21 cellular contexts compared by ENCODE assay signal in the genomic region with DNA sequence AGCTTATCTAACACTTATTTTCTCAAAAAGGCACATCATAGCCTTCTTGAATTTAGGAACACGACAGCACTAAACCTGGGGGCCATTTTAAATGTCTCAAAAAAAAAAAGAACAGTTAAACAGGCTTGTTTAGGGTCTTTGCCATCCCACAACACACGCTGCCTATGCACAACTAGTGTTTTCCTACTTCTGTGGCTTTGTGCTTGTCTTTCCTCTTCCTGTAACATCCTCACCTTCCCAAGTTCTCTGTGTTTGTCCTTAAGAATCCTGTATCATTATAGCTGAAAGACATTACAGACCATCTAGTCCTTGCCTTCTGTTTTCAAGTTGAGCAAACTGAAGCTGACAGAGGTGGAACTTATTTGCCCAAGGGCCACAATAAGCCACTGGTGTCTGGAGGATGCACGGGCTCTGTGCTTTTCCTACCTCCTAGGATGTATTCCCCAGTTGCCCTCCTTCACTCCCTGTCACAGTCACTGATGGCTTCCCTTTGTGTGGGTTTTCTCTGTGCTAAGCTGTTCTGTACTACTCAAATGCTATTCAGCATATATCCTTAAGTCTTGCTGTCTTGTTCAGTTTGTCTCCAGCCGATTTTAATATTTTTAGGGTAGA. TPM values are rescaled to one million over a fixed set of nuclear protein-coding genes. Genes with fewer than 3 reads are reported as not detected.
DNase-seq lines count a peak whose midpoint lies in the region; ATAC-seq, FAIRE-seq and TF ChIP-seq lines count a peak whose summit lies in the region.
"Had no signal": no experiment of that assay in that cellular context is flagged by ENCODE, and none has a peak within 500 bp of the region (broad histone marks: within the 10 kb centered on the region; RNA-seq: fewer than 3 reads in every experiment).

No MANE protein-coding gene starts in this region.

- H2AFZ ChIP-seq in HepG2 (ENCODE audit: low read length): no peak overlapping the region

- H3K4me1 Mint-ChIP-seq in activated T-helper 2 cell treated with anti-CD3 and anti-CD28 coated beads, Interferon-gamma antibody, Interleukin-2, Interleukin-4, amounts not matched to agents 10 μg/mL and 5 μg/mL and 100 μg/mL, durations not matched to agents 14 hours and 24 hours and 36 hours (ENCODE audit: low read depth): peaks cover 3% of the 10 kb centered on the region
- H3K4me1 Mint-ChIP-seq in naive thymus-derived CD4-positive, alpha-beta T cell: peaks cover 0 to 5% (median 0%) of the 10 kb centered on the region in 7 donors

- H3K9ac ChIP-seq in HepG2 (ENCODE audit: insufficient read depth, low read depth, low read length): no peak overlapping the region

- ATAC-seq in HepG2 (no peak), right lobe of liver (no peak), left colon (no peak)
- ATAC-seq in naive thymus-derived CD4-positive, alpha-beta T cell: no peak
- ATAC-seq: PC-3 had no signal

- BruUV-seq in HepG2 (replicated peaks; lab: Mats Ljungman, UMichigan): no TSS peak

- H4K20me1 ChIP-seq in HepG2 (ENCODE audit: insufficient read depth, low read length): no peaks in the 10 kb centered on the region

- H3K36me3 Mint-ChIP-seq in activated T-helper 2 cell treated with anti-CD3 and anti-CD28 coated beads, Interferon-gamma antibody, Interleukin-2, Interleukin-4, amounts not matched to agents 10 μg/mL and 5 μg/mL and 100 μg/mL, durations not matched to agents 14 hours and 24 hours and 36 hours (ENCODE audit: low read depth): peaks cover 51% of the 10 kb centered on the region
- H3K36me3 Mint-ChIP-seq in naive thymus-derived CD4-positive, alpha-beta T cell: peaks cover 0 to 12% (median 0%) of the 10 kb centered on the region in 5 donors

- in situ Hi-C loops in HepG2 (cut with HindIII; ENCODE audit: extremely low pct_ligation_motif_present, low pct_unique_long_range_greater_than_20kb): no loop called here

- POLR2A ChIA-PET in HepG2 (lab: Yijun Ruan, JAX): interaction anchor here (1.9 kb wide), 1 partner anchor 10 kb away, joined by 4 read pairs; no protein-coding TSS in a partner anchor
- POLR2A ChIA-PET in naive thymus-derived CD4-positive, alpha-beta T cell (lab: Charles Lee): no interaction called here

- no peak for FAIRE-seq in HepG2 (lab: Jason Lieb, UNC)
- FAIRE-seq: D721Med had no signal

- TF ChIP-seq RAD21 in HepG2 (CRISPR knock-in tag; IDR thresholded peaks at IDR 0.05): no peak

- no peaks in the 10 kb centered on the region for H3K27me3 ChIP-seq in HepG2 (ENCODE audit: control insufficient read depth in 1 of 2, insufficient read depth in 2 of 2, low read length in 2 of 2)
- no peaks in the 10 kb centered on the region for H3K27me3 ChIP-seq in right lobe of liver
- H3K27me3 ChIP-seq in naive thymus-derived CD4-positive, alpha-beta T cell (ENCODE audit: control insufficient read depth in 2 of 2, insufficient read depth in 2 of 2, low read length in 2 of 2): no peaks in the 10 kb centered on the region
- H3K27me3 ChIP-seq: BE2C, MG63 had no signal

- H3K4me3 Mint-ChIP-seq in activated T-helper 2 cell treated with anti-CD3 and anti-CD28 coated beads, Interferon-gamma antibody, Interleukin-2, Interleukin-4, amounts not matched to agents 10 μg/mL and 5 μg/mL and 100 μg/mL, durations not matched to agents 14 hours and 24 hours and 36 hours (ENCODE audit: low read depth): no peak overlapping the region
- H3K4me3 Mint-ChIP-seq in naive thymus-derived CD4-positive, alpha-beta T cell: no peak overlapping the region
- H3K4me3 Mint-ChIP-seq: CD8-positive, alpha-beta memory T cell had no signal

- H3K9me3 ChIP-seq in HepG2 (ENCODE audit: low read length) (no peaks in the 10 kb centered on the region), right lobe of liver (no peaks in the 10 kb centered on the region)
- H3K9me3 ChIP-seq in naive thymus-derived CD4-positive, alpha-beta T cell (ENCODE audit: control insufficient read depth in 2 of 3, low read length in 3 of 3): no peaks in the 10 kb centered on the region
- H3K9me3 ChIP-seq: BE2C, HAP-1, MG63 had no signal

- H3K27ac Mint-ChIP-seq in activated T-helper 2 cell treated with anti-CD3 and anti-CD28 coated beads, Interferon-gamma antibody, Interleukin-2, Interleukin-4, amounts not matched to agents 10 μg/mL and 5 μg/mL and 100 μg/mL, durations not matched to agents 14 hours and 24 hours and 36 hours: peak overlapping the region; percentile 22
- peak overlapping the region in 6 of 9 donors; percentile 3 to 47 (median 16) for H3K27ac Mint-ChIP-seq in naive thymus-derived CD4-positive, alpha-beta T cell

- WGBS in HepG2 (ENCODE audit: low lambda C conversion rate): 96% methylated on average over 4 of the region's 4 CpGs
- WGBS in right lobe of liver (ENCODE audit: insufficient coverage, low coverage, low lambda C conversion rate, missing lambda C conversion rate): 71% methylated on average over 4 of the region's 4 CpGs

- no peaks in the 10 kb centered on the region for H3K79me2 ChIP-seq in HepG2 (ENCODE audit: insufficient read depth, low read length)

- no peak for TF ChIP-seq CTCF in HepG2 (CRISPR knock-in tag; IDR thresholded peaks at IDR 0.05)
- TF ChIP-seq CTCF in right lobe of liver (IDR thresholded peaks at IDR 0.05): no peak

- intact Hi-C loops in HepG2 (cut with micrococcal nuclease; ENCODE audit: unreplicated experiment): no loop called here
- intact Hi-C loops in right lobe of liver (cut with DNase I): no loop called here
- intact Hi-C loops in activated T-helper 2 cell treated with anti-CD3 and anti-CD28 coated beads, Interferon-gamma antibody, Interleukin-2, Interleukin-4, amounts not matched to agents 10 μg/mL and 5 μg/mL and 100 μg/mL, durations not matched to agents 14 hours and 24 hours and 36 hours (cut with micrococcal nuclease): no loop called here
- intact Hi-C loops in naive thymus-derived CD4-positive, alpha-beta T cell (cut with micrococcal nuclease): loop anchor here in 1 of 2 donors (10.0 kb wide), 1 partner anchor 220 kb away; no protein-coding TSS in a partner anchor
- intact Hi-C loops in left colon (cut with DNase I, micrococcal nuclease): no loop called here

- no peaks in the 10 kb centered on the region for H3K27me3 Mint-ChIP-seq in activated T-helper 2 cell treated with anti-CD3 and anti-CD28 coated beads, Interferon-gamma antibody, Interleukin-2, Interleukin-4, amounts not matched to agents 10 μg/mL and 5 μg/mL and 100 μg/mL, durations not matched to agents 14 hours and 24 hours and 36 hours (ENCODE audit: low read depth)
- no peaks in the 10 kb centered on the region for H3K27me3 Mint-ChIP-seq in naive thymus-derived CD4-positive, alpha-beta T cell
- H3K27me3 Mint-ChIP-seq: CD8-positive, alpha-beta memory T cell had no signal

- no peak overlapping the region for H3K4me2 ChIP-seq in HepG2 (ENCODE audit: low read depth, low read length)

- H3K4me1 ChIP-seq in HepG2 (ENCODE audit: insufficient read depth, low read length) (peaks cover 23% of the 10 kb centered on the region), right lobe of liver (peaks cover 0 to 21% (median 5%) of the 10 kb centered on the region in 4 donors)
- no peaks in the 10 kb centered on the region for H3K4me1 ChIP-seq in naive thymus-derived CD4-positive, alpha-beta T cell (ENCODE audit: control insufficient read depth in 2 of 2, insufficient read depth in 2 of 2, low read length in 2 of 2)
- H3K4me1 ChIP-seq: BE2C, HAP-1 had no signal

- H3K4me3 ChIP-seq in HepG2 (replicated peaks in 1 of 3; ENCODE audit: insufficient read depth in 1 of 3, low read depth in 2 of 3, low read length in 3 of 3) (no peak overlapping the region), right lobe of liver (no peak overlapping the region)
- no peak overlapping the region for H3K4me3 ChIP-seq in naive thymus-derived CD4-positive, alpha-beta T cell (ENCODE audit: low read length)
- H3K4me3 ChIP-seq: HAP-1, MG63 had no signal

- no peaks in the 10 kb centered on the region for H3K9me3 Mint-ChIP-seq in activated T-helper 2 cell treated with anti-CD3 and anti-CD28 coated beads, Interferon-gamma antibody, Interleukin-2, Interleukin-4, amounts not matched to agents 10 μg/mL and 5 μg/mL and 100 μg/mL, durations not matched to agents 14 hours and 24 hours and 36 hours
- no peaks in the 10 kb centered on the region for H3K9me3 Mint-ChIP-seq in naive thymus-derived CD4-positive, alpha-beta T cell
- H3K9me3 Mint-ChIP-seq: CD8-positive, alpha-beta memory T cell had no signal

- no peak for TF ChIP-seq EP300 in HepG2 (IDR thresholded peaks at IDR 0.05; ENCODE audit: low read depth in 2 of 2, low read length in 2 of 2)
- no peak for TF ChIP-seq EP300 in HepG2 (CRISPR knock-in tag; IDR thresholded peaks at IDR 0.05; ENCODE audit: borderline replicate concordance)

- CTCF ChIA-PET in HepG2 (lab: Yijun Ruan, JAX; ENCODE audit: low intra/inter-chr PET ratio, low total read pairs): no interaction called here
- CTCF ChIA-PET in naive thymus-derived CD4-positive, alpha-beta T cell (lab: Charles Lee): no interaction called here

- H3K36me3 ChIP-seq in HepG2 (replicated peaks in 1 of 2; ENCODE audit: control insufficient read depth in 1 of 2, insufficient read depth in 2 of 2, low read length in 2 of 2) (peaks cover 0 to 14% of the 10 kb centered on the region in 2 experiments; a peak in 3 of 5 replicates), right lobe of liver (peaks cover 0 to 4% (median 0%) of the 10 kb centered on the region in 4 donors)
- H3K36me3 ChIP-seq in naive thymus-derived CD4-positive, alpha-beta T cell (ENCODE audit: control insufficient read depth in 2 of 3, insufficient read depth in 3 of 3, low read length in 3 of 3): peaks cover 0 to 23% (median 3%) of the 10 kb centered on the region in 3 experiments

- TF ChIP-seq POLR2A in HepG2 (IDR thresholded peaks at IDR 0.05; ENCODE audit: insufficient read depth in 1 of 2, low read depth in 2 of 2, low read length in 2 of 2) (no peak), right lobe of liver (IDR thresholded peaks at IDR 0.05) (no peak)

- H3K27ac ChIP-seq in HepG2 (ENCODE audit: extremely low read length, insufficient read depth, low read length) (no peak overlapping the region), right lobe of liver (no peak overlapping the region)
- no peak overlapping the region for H3K27ac ChIP-seq in naive thymus-derived CD4-positive, alpha-beta T cell (ENCODE audit: low read depth, low read length)

- no peak for DNase-seq in HepG2 (ENCODE audit: low spot score)
- DNase-seq in right lobe of liver: no peak
- no peak for DNase-seq in activated T-helper 2 cell treated with anti-CD3 and anti-CD28 coated beads, Interferon-gamma antibody, Interleukin-2, Interleukin-4, amounts not matched to agents 10 μg/mL and 5 μg/mL and 100 μg/mL, durations not matched to agents 14 hours and 24 hours and 36 hours (ENCODE audit: low spot score)
- DNase-seq in naive thymus-derived CD4-positive, alpha-beta T cell: no peak
- no peak for DNase-seq in left colon
- no peak for DNase-seq in T-helper 2 cell
- no peak for DNase-seq in mesenteric fat pad (ENCODE audit: low spot score)
- DNase-seq in activated naive CD4-positive, alpha-beta T cell treated with Interleukin-2 at 50 U/mL for 16 hours: no peak
- DNase-seq: BE2C; CD8-positive, alpha-beta memory T cell; DMS79 treated with DMSO at 0.1 percent for 48 hours; Karpas-422; MG63; NCI-H1092; NCI-H146; NCI-H2081; NCI-H510A; NCI-H774; PC-3 had no signal

RNA-seq across cellular contexts. Expression of a gene that starts 22.6 kb away (rescaled TPM):
- 275 and 478 TPM in 2 replicates for total RNA-seq in HepG2 (2016; rRNA removed; fragmentation: Illumina TruSeq; extraction: Trizol)
- total RNA-seq in HepG2 (2016; cell fraction: cytosol; rRNA removed; fragmentation: Illumina TruSeq; extraction: Trizol; ENCODE audit: low read depth): 75.0 and 77.2 TPM in 2 replicates
- total RNA-seq in HepG2 (2016; cell fraction: insoluble cytoplasmic fraction; rRNA removed; fragmentation: Illumina TruSeq; extraction: Trizol): 293 and 452 TPM in 2 replicates
- 98.7 and 110 TPM in 2 replicates for total RNA-seq in HepG2 (2016; cell fraction: membrane; rRNA removed; fragmentation: Illumina TruSeq; extraction: Trizol)
- 70.8 and 90.9 TPM in 2 replicates for total RNA-seq in HepG2 (2016; cell fraction: nucleus; rRNA removed; fragmentation: Illumina TruSeq; extraction: Trizol)
- polyA plus RNA-seq in HepG2 (2011; rRNA removed): 17.4 and 22.7 TPM in 2 replicates
- polyA plus RNA-seq in HepG2 (2011; cell fraction: cytosol; rRNA removed): 24.5 and 28.2 TPM in 2 replicates
- 3.1 and 5.0 TPM in 2 replicates for polyA plus RNA-seq in HepG2 (2011; cell fraction: nucleus; rRNA removed)
- 41.5 and 106 TPM in 2 replicates for polyA plus RNA-seq in HepG2 (2012)
- polyA plus RNA-seq in HepG2 (2016; cell fraction: cytosol; fragmentation: Illumina TruSeq; extraction: Trizol; ENCODE audit: low read depth): 98.5 and 112 TPM in 2 replicates
- 533 and 571 TPM in 2 replicates for polyA plus RNA-seq in HepG2 (2016; cell fraction: insoluble cytoplasmic fraction; fragmentation: Illumina TruSeq; extraction: Trizol; ENCODE audit: low read depth)
- polyA plus RNA-seq in HepG2 (2016; cell fraction: membrane; fragmentation: Illumina TruSeq; extraction: Trizol; ENCODE audit: low read depth): 113 and 128 TPM in 2 replicates
- polyA plus RNA-seq in HepG2 (2016; cell fraction: nucleus; fragmentation: Illumina TruSeq; extraction: Trizol; ENCODE audit: insufficient read depth, low read depth): 170 and 177 TPM in 2 replicates
- 6.0 and 34.0 TPM in 2 replicates for polyA minus RNA-seq in HepG2 (2011; rRNA and poly(A)+ RNA removed; ENCODE audit: low replicate concordance)
- 23.1 and 40.4 TPM in 2 replicates for polyA minus RNA-seq in HepG2 (2011; cell fraction: cytosol; rRNA and poly(A)+ RNA removed)
- polyA minus RNA-seq in HepG2 (2011; cell fraction: nucleus; rRNA and poly(A)+ RNA removed): 22.6 and 28.1 TPM in 2 replicates
- 10 to 100 TPM in 3 of 6 experiments, 1 to 10 TPM in 3; 3.5 to 16.3 (median 9.4) TPM for total RNA-seq in right lobe of liver
- 164 TPM in 2 replicates for total RNA-seq in activated T-helper 2 cell treated with anti-CD3 and anti-CD28 coated beads, Interferon-gamma antibody, Interleukin-2, Interleukin-4, amounts not matched to agents 10 μg/mL and 5 μg/mL and 100 μg/mL, durations not matched to agents 14 hours and 24 hours and 36 hours
- 10 to 100 TPM; 21.9 to 83.4 (median 26.5) TPM for total RNA-seq in naive thymus-derived CD4-positive, alpha-beta T cell
- polyA plus RNA-seq in naive thymus-derived CD4-positive, alpha-beta T cell: 10 to 100 TPM; 77.5 to 96.7 TPM
- total RNA-seq in left colon: 10 to 100 TPM; 24.2 to 44.4 TPM
- total RNA-seq in mesenteric fat pad: 38.0 TPM

RNA-seq across cellular contexts. Expression of a gene that starts 34.2 kb away (rescaled TPM):
- total RNA-seq in HepG2 (2016; rRNA removed; fragmentation: Illumina TruSeq; extraction: Trizol) (19.4 and 32.7 TPM in 2 replicates), right lobe of liver (10 to 100 TPM in 1 of 6 experiments, 1 to 10 TPM in 5; 4.9 to 10.3 (median 6.5) TPM), left colon (10 to 100 TPM; 14.8 to 16.4 TPM), mesenteric fat pad (11.1 TPM)
- 5.1 and 5.8 TPM in 2 replicates for total RNA-seq in HepG2 (2016; cell fraction: cytosol; rRNA removed; fragmentation: Illumina TruSeq; extraction: Trizol; ENCODE audit: low read depth)
- total RNA-seq in HepG2 (2016; cell fraction: insoluble cytoplasmic fraction; rRNA removed; fragmentation: Illumina TruSeq; extraction: Trizol): 20.1 and 30.7 TPM in 2 replicates
- total RNA-seq in HepG2 (2016; cell fraction: membrane; rRNA removed; fragmentation: Illumina TruSeq; extraction: Trizol): 13.5 and 14.0 TPM in 2 replicates
- total RNA-seq in HepG2 (2016; cell fraction: nucleus; rRNA removed; fragmentation: Illumina TruSeq; extraction: Trizol): 24.5 and 30.1 TPM in 2 replicates
- polyA plus RNA-seq in HepG2 (2011; rRNA removed): 5.4 and 6.3 TPM in 2 replicates
- 2.4 and 4.2 TPM in 2 replicates for polyA plus RNA-seq in HepG2 (2011; cell fraction: cytosol; rRNA removed)
- polyA plus RNA-seq in HepG2 (2011; cell fraction: nucleus; rRNA removed): 8.2 and 9.6 TPM in 2 replicates
- polyA plus RNA-seq in HepG2 (2012): 12.9 and 13.6 TPM in 2 replicates
- polyA plus RNA-seq in HepG2 (2016; cell fraction: cytosol; fragmentation: Illumina TruSeq; extraction: Trizol; ENCODE audit: low read depth): 2.2 TPM in 2 replicates
- polyA plus RNA-seq in HepG2 (2016; cell fraction: insoluble cytoplasmic fraction; fragmentation: Illumina TruSeq; extraction: Trizol; ENCODE audit: low read depth): 23.5 and 26.2 TPM in 2 replicates
- polyA plus RNA-seq in HepG2 (2016; cell fraction: membrane; fragmentation: Illumina TruSeq; extraction: Trizol; ENCODE audit: low read depth): 7.4 and 8.2 TPM in 2 replicates
- polyA plus RNA-seq in HepG2 (2016; cell fraction: nucleus; fragmentation: Illumina TruSeq; extraction: Trizol; ENCODE audit: insufficient read depth, low read depth): 16.0 and 17.8 TPM in 2 replicates
- polyA minus RNA-seq in HepG2 (2011; rRNA and poly(A)+ RNA removed; ENCODE audit: low replicate concordance): 3.5 and 4.2 TPM in 2 replicates
- polyA minus RNA-seq in HepG2 (2011; cell fraction: cytosol; rRNA and poly(A)+ RNA removed): 8.3 and 8.9 TPM in 2 replicates
- 30.8 and 32.6 TPM in 2 replicates for polyA minus RNA-seq in HepG2 (2011; cell fraction: nucleus; rRNA and poly(A)+ RNA removed)
- 20.5 and 21.4 TPM in 2 replicates for total RNA-seq in activated T-helper 2 cell treated with anti-CD3 and anti-CD28 coated beads, Interferon-gamma antibody, Interleukin-2, Interleukin-4, amounts not matched to agents 10 μg/mL and 5 μg/mL and 100 μg/mL, durations not matched to agents 14 hours and 24 hours and 36 hours
- total RNA-seq in naive thymus-derived CD4-positive, alpha-beta T cell: 10 to 100 TPM; 25.9 to 36.4 (median 35.1) TPM
- polyA plus RNA-seq in naive thymus-derived CD4-positive, alpha-beta T cell: 10 to 100 TPM in 1 of 2 donors, 1 to 10 TPM in 1; 7.5 to 10.6 TPM
